24 cellular contexts compared by ENCODE assay signal in the genomic region with DNA sequence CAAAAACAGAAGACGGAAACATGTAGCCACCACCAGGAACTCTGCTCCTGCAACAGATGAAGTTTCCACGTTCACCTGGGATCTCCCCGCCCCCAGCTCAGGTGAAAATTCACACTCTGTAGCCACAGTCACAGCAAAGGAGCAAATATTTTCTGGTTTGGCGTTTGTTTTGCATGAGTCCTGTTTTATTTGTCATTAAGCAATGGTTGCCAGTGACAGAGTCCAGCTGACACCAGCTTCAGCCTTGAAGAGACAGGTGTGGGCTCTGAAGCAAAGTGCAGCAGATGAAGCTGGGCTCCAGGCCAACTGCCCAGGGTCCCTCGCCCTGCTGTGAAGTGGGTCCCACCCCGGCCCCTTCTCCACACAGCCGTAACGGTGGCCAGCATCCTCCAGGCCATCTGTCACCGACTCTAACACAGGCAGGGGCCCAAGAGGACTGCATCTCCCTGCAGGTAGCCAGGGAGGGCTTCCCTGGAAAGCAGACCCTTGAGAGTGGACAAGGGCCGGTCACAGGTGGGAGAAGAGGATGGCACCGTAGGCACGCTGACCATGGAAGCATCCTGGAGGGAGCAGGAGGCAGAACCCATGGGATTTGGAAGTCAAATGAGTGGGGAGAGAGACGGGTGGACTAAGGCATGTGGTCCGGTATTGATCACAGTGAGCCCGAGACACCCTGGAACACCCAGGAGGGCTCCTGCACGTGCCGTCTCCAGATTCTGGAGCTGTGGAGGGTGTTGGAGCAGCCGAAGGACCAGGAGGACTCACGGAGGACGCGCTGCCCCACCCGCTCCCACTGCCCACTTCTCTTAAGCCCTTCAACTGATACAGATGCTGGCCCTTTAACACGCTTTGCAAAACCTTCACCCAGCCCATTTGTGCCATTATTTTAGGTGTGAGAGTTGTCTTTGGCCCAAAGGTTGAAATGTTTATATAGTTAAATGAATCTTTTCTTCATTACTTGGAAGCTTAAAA.
DNase-seq lines count a peak whose midpoint lies in the region; ATAC-seq and TF ChIP-seq lines count a peak whose summit lies in the region.
"Had no signal": no experiment of that assay in that cellular context is flagged by ENCODE, and none has a peak within 500 bp of the region (broad histone marks: within the 10 kb centered on the region; RNA-seq: fewer than 3 reads in every experiment).

No MANE protein-coding gene starts in this region.

- no peak overlapping the region for H3K27ac Mint-ChIP-seq in WTC11
- H3K27ac Mint-ChIP-seq: activated T-helper 17 cell treated with anti-CD3 and anti-CD28 coated beads, Interleukin-2, amount 50 U/mL, for 72 hours; progenitor cell of endocrine pancreas; stimulated activated naive B cell treated with anti-CD40 and anti-IgM and Interleukin-4, amounts not matched to agents 10 μg/mL and 1 μg/mL and 100 μg/mL, for 72 hours had no signal

- no peaks in the 10 kb centered on the region for H3K36me3 Mint-ChIP-seq in WTC11
- H3K36me3 Mint-ChIP-seq: neural progenitor cell had no signal

- POLR2A ChIA-PET in WTC11 (lab: Charles Lee): no interaction called here

- no peak overlapping the region for H2AFZ ChIP-seq in osteoblast (ENCODE audit: low read length)
- H2AFZ ChIP-seq: neural progenitor cell had no signal

- no peak overlapping the region for H3K4me3 Mint-ChIP-seq in WTC11
- H3K4me3 Mint-ChIP-seq: activated T-helper 17 cell treated with anti-CD3 and anti-CD28 coated beads, Interleukin-2, amount 50 U/mL, for 72 hours; neural progenitor cell; stimulated activated naive B cell treated with anti-CD40 and anti-IgM and Interleukin-4, amounts not matched to agents 10 μg/mL and 1 μg/mL and 100 μg/mL, for 72 hours had no signal

- peaks cover 46% of the 10 kb centered on the region for H3K4me1 Mint-ChIP-seq in WTC11
- H3K4me1 Mint-ChIP-seq: activated T-helper 17 cell treated with anti-CD3 and anti-CD28 coated beads, Interleukin-2, amount 50 U/mL, for 72 hours had no signal

- H3K27me3 Mint-ChIP-seq in WTC11 (ENCODE audit: low read depth): no peaks in the 10 kb centered on the region
- H3K27me3 Mint-ChIP-seq: activated T-helper 17 cell treated with anti-CD3 and anti-CD28 coated beads, Interleukin-2, amount 50 U/mL, for 72 hours; stimulated activated naive B cell treated with anti-CD40 and anti-IgM and Interleukin-4, amounts not matched to agents 10 μg/mL and 1 μg/mL and 100 μg/mL, for 72 hours had no signal

- H3K9me3 ChIP-seq in osteoblast (ENCODE audit: low read depth, low read length): no peaks in the 10 kb centered on the region
- H3K9me3 ChIP-seq: right lobe of liver, upper lobe of left lung had no signal

- H3K79me2 ChIP-seq in osteoblast (ENCODE audit: insufficient read depth, low read length): no peaks in the 10 kb centered on the region

- no peak overlapping the region for H3K4me3 ChIP-seq in osteoblast (ENCODE audit: insufficient read depth, low read length)
- H3K4me3 ChIP-seq: GM12878, neural progenitor cell, right lobe of liver, upper lobe of left lung had no signal

- no peak overlapping the region for H3K4me2 ChIP-seq in osteoblast (ENCODE audit: insufficient read depth, low read length)
- H3K4me2 ChIP-seq: KMS-11, neural progenitor cell had no signal

- TF ChIP-seq CTCF in WTC11 (IDR thresholded peaks at IDR 0.05) (no peak), osteoblast (IDR thresholded peaks at IDR 0.05; ENCODE audit: extremely low read depth, low read depth, low read length) (no peak)

- no peaks in the 10 kb centered on the region for H3K4me1 ChIP-seq in osteoblast (ENCODE audit: insufficient read depth, low read length)
- H3K4me1 ChIP-seq: right lobe of liver, upper lobe of left lung had no signal

- no peaks in the 10 kb centered on the region for H4K20me1 ChIP-seq in osteoblast (ENCODE audit: insufficient read depth, low read length)

- no peaks in the 10 kb centered on the region for H3K36me3 ChIP-seq in osteoblast (ENCODE audit: insufficient read depth, low read length)
- H3K36me3 ChIP-seq: neural progenitor cell, right lobe of liver, upper lobe of left lung had no signal

- DNase-seq in DMS79 treated with DMSO at 0.1 percent for 48 hours (lab: John Stamatoyannopoulos, UW): peak; percentile 7
- DNase-seq in NCI-H345 (lab: John Stamatoyannopoulos, UW): peak; percentile 44
- peak; percentile 3 for DNase-seq in WTC11 (ENCODE audit: low spot score)
- peak; percentile 62 for DNase-seq in osteoblast (ENCODE audit: insufficient read length, low spot score, missing footprints)
- DNase-seq in SIG-M5 treated with dmso at 0.1 percent for 504 hours (lab: John Stamatoyannopoulos, UW; ENCODE audit: unreplicated experiment): no peak
- DNase-seq in erythroblast (lab: John Stamatoyannopoulos, UW): no peak
- DNase-seq: activated CD4-positive, alpha-beta T cell treated with anti-CD3 and anti-CD28 coated beads, Interleukin-2, amount 50 U/mL, for 48 hours; activated CD8-positive, alpha-beta memory T cell treated with anti-CD3 and anti-CD28 coated beads, Interleukin-2, amount 50 U/mL, for 4 hours; caudate nucleus; dermis blood vessel endothelial cell; mesenchymal stem cell; MV-4-11; NCI-H2029 treated with DMSO at 0.1 percent for 48 hours; stimulated activated naive B cell treated with anti-CD40 and anti-IgM and Interleukin-4, amounts not matched to agents 10 μg/mL and 1 μg/mL and 100 μg/mL, for 72 hours; T-helper 1 cell; upper lobe of left lung had no signal

- H3K27ac ChIP-seq in osteoblast (ENCODE audit: low read depth, low read length): no peak overlapping the region
- H3K27ac ChIP-seq: KMS-11, neural progenitor cell, right lobe of liver, upper lobe of left lung had no signal

- ATAC-seq in WTC11 (no peak), HG03460 (IDR thresholded peaks at IDR 0.05; ENCODE audit: unreplicated experiment) (no peak)
- ATAC-seq: activated T-helper 17 cell treated with anti-CD3 and anti-CD28 coated beads, Interleukin-2, amount 50 U/mL, for 72 hours; GM12878; left colon; stimulated activated naive B cell treated with anti-CD40 and anti-IgM and Interleukin-4, amounts not matched to agents 10 μg/mL and 1 μg/mL and 100 μg/mL, for 72 hours had no signal

- H3K27me3 ChIP-seq in osteoblast (ENCODE audit: insufficient read depth, low read length): no peaks in the 10 kb centered on the region
- H3K27me3 ChIP-seq: neural progenitor cell, right lobe of liver, upper lobe of left lung had no signal

- no peaks in the 10 kb centered on the region for H3K9me3 Mint-ChIP-seq in WTC11
- H3K9me3 Mint-ChIP-seq: activated T-helper 17 cell treated with anti-CD3 and anti-CD28 coated beads, Interleukin-2, amount 50 U/mL, for 72 hours had no signal

- CTCF ChIA-PET in WTC11 (lab: Charles Lee): interaction anchor here (1.2 to 1.9 kb wide), 3 partner anchors 10 to 99 kb away, joined by 3 to 6 read pairs (median 4); no protein-coding TSS in a partner anchor

- no peak for TF ChIP-seq POLR2A in erythroblast (IDR thresholded peaks at IDR 0.05; ENCODE audit: low read length)

TF ChIP-seq in WTC11, 78 proteins besides CTCF, POLR2A, EP300 and RAD21:
- TF ChIP-seq CREM (CRISPR knock-in tag; IDR thresholded peaks at IDR 0.05) (no peak), NR1H2 (CRISPR knock-in tag; IDR thresholded peaks at IDR 0.05) (no peak)
- TF ChIP-seq, protein P1, sequence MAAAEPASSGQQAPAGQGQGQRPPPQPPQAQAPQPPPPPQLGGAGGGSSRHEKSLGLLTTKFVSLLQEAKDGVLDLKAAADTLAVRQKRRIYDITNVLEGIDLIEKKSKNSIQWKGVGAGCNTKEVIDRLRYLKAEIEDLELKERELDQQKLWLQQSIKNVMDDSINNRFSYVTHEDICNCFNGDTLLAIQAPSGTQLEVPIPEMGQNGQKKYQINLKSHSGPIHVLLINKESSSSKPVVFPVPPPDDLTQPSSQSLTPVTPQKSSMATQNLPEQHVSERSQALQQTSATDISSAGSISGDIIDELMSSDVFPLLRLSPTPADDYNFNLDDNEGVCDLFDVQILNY (CRISPR knock-in tag; IDR thresholded peaks at IDR 0.05): no peak
- TF ChIP-seq, protein P2, sequence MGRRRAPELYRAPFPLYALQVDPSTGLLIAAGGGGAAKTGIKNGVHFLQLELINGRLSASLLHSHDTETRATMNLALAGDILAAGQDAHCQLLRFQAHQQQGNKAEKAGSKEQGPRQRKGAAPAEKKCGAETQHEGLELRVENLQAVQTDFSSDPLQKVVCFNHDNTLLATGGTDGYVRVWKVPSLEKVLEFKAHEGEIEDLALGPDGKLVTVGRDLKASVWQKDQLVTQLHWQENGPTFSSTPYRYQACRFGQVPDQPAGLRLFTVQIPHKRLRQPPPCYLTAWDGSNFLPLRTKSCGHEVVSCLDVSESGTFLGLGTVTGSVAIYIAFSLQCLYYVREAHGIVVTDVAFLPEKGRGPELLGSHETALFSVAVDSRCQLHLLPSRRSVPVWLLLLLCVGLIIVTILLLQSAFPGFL (CRISPR knock-in tag; IDR thresholded peaks at IDR 0.05; ENCODE audit: borderline replicate concordance): no peak

Comparison
In these comparisons a context has a peak if more than half of its experiments do, and no peak if none do; other contexts are left out.
1. DNase-seq: peak in DMS79 treated with DMSO at 0.1 percent for 48 hours (single experiment), NCI-H345 (single experiment), WTC11 (single experiment) and osteoblast (single experiment); none in SIG-M5 treated with dmso at 0.1 percent for 504 hours (single experiment) and erythroblast (0 of 2).